ENCODE assay signal across 20 cellular contexts in the genomic region with DNA sequence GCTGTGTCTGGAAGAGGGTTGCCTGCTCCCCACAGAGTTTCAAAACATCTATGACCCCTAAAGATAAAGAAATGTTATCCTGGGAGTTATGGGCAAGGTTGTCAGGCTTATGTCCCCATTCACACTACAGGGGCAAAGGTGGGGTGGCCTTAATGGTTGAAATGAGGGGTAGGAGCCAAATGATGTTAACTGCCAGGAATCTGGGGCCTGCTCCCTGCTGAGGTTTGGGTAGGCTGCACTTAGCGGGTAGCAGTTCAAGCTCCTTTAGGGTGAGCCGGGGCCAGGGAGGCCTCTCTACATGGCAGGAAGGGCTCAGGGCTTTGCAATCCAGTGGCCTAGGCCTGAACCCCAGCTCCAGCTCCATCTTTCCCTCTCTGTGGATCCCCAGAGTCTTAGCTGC. TPM values are rescaled to one million over a fixed set of nuclear protein-coding genes. Genes with fewer than 3 reads are reported as not detected.
DNase-seq lines count a peak whose midpoint lies in the region; ATAC-seq, FAIRE-seq and TF ChIP-seq lines count a peak whose summit lies in the region.
"Had no signal": no experiment of that assay in that cellular context is flagged by ENCODE, and none has a peak within 500 bp of the region (broad histone marks: within the 10 kb centered on the region; RNA-seq: fewer than 3 reads in every experiment).

No MANE protein-coding gene starts in this region.

- H3K4me2 ChIP-seq in osteoblast (ENCODE audit: insufficient read depth, low read length) = no peak overlapping the region
- no peak overlapping the region for H3K4me2 ChIP-seq in HepG2 (ENCODE audit: low read depth, low read length)

- peak overlapping the region; percentile 89 for H3K4me3 Mint-ChIP-seq in glutamatergic neuron (ENCODE audit: unreplicated experiment)

- H3K36me3 ChIP-seq in left ventricle myocardium inferior (no peaks in the 10 kb centered on the region), osteoblast (ENCODE audit: insufficient read depth, low read length) (no peaks in the 10 kb centered on the region), HepG2 (replicated peaks in 1 of 2; ENCODE audit: control insufficient read depth in 1 of 2, insufficient read depth in 2 of 2, low read length in 2 of 2) (no peaks in the 10 kb centered on the region)

- H3K4me1 Mint-ChIP-seq in glutamatergic neuron (ENCODE audit: low read depth, unreplicated experiment) = peaks cover 22% of the 10 kb centered on the region

- H3K4me3 ChIP-seq in left ventricle myocardium inferior = peak overlapping the region; percentile 73
- H3K4me3 ChIP-seq in osteoblast (ENCODE audit: insufficient read depth, low read length) = no peak overlapping the region
- no peak overlapping the region for H3K4me3 ChIP-seq in HepG2 (replicated peaks in 1 of 3; ENCODE audit: insufficient read depth in 1 of 3, low read depth in 2 of 3, low read length in 3 of 3)
- H3K4me3 ChIP-seq: GM23338, K562 had no signal

- no peak overlapping the region for H3K27ac Mint-ChIP-seq in glutamatergic neuron (ENCODE audit: unreplicated experiment)
- H3K27ac Mint-ChIP-seq: CD8-positive, alpha-beta memory T cell; GM23338 had no signal

- no peaks in the 10 kb centered on the region for H3K9me3 ChIP-seq in left ventricle myocardium inferior (replicated peaks)
- no peaks in the 10 kb centered on the region for H3K9me3 ChIP-seq in osteoblast (ENCODE audit: low read depth, low read length)
- no peaks in the 10 kb centered on the region for H3K9me3 ChIP-seq in HepG2 (ENCODE audit: low read length)

- no peak overlapping the region for H3K9ac ChIP-seq in HepG2 (ENCODE audit: insufficient read depth, low read depth, low read length)

- no peak for FAIRE-seq in HepG2 (lab: Jason Lieb, UNC)
- FAIRE-seq: D721Med, GM12891, K562 had no signal

- H4K20me1 ChIP-seq in osteoblast (ENCODE audit: insufficient read depth, low read length) (peaks cover 20% of the 10 kb centered on the region), HepG2 (ENCODE audit: insufficient read depth, low read length) (peaks cover 10% of the 10 kb centered on the region)

- POLR2A ChIA-PET in HepG2 (lab: Yijun Ruan, JAX) = no interaction called here

- peaks cover 5% of the 10 kb centered on the region for H3K27me3 Mint-ChIP-seq in glutamatergic neuron (ENCODE audit: unreplicated experiment)

- H3K9me3 Mint-ChIP-seq in glutamatergic neuron (ENCODE audit: unreplicated experiment) = peaks cover 13% of the 10 kb centered on the region
- H3K9me3 Mint-ChIP-seq: CD8-positive, alpha-beta memory T cell; GM23338 had no signal

- TF ChIP-seq POLR2A in HepG2 (IDR thresholded peaks at IDR 0.05; ENCODE audit: insufficient read depth in 1 of 2, low read depth in 2 of 2, low read length in 2 of 2) = no peak

- H3K36me3 Mint-ChIP-seq in glutamatergic neuron (ENCODE audit: unreplicated experiment) = no peaks in the 10 kb centered on the region
- H3K36me3 Mint-ChIP-seq: CD8-positive, alpha-beta memory T cell had no signal

- peaks cover 11% of the 10 kb centered on the region for H3K27me3 ChIP-seq in left ventricle myocardium inferior (ENCODE audit: low read depth)
- H3K27me3 ChIP-seq in osteoblast (ENCODE audit: insufficient read depth, low read length) = no peaks in the 10 kb centered on the region
- H3K27me3 ChIP-seq in HepG2 (ENCODE audit: control insufficient read depth in 1 of 2, insufficient read depth in 2 of 2, low read length in 2 of 2) = peaks cover 0 to 23% of the 10 kb centered on the region in 2 experiments; a peak in 4 of 5 replicates

- H3K4me1 ChIP-seq in left ventricle myocardium inferior (peaks cover 89% of the 10 kb centered on the region), osteoblast (ENCODE audit: insufficient read depth, low read length) (peaks cover 15% of the 10 kb centered on the region), HepG2 (ENCODE audit: insufficient read depth, low read length) (peaks cover 11% of the 10 kb centered on the region)

- H2AFZ ChIP-seq in osteoblast (ENCODE audit: low read length) = no peak overlapping the region
- no peak overlapping the region for H2AFZ ChIP-seq in HepG2 (ENCODE audit: low read length)
- H2AFZ ChIP-seq: GM23338 had no signal

- in situ Hi-C loops in HepG2 (cut with HindIII; ENCODE audit: extremely low pct_ligation_motif_present, low pct_unique_long_range_greater_than_20kb) = loop anchor here (10.0 kb wide), 1 partner anchor 172 kb away; no protein-coding TSS in a partner anchor

- no peak for TF ChIP-seq RAD21 in HepG2 (CRISPR knock-in tag; IDR thresholded peaks at IDR 0.05)

- BruUV-seq in HepG2 (replicated peaks; lab: Mats Ljungman, UMichigan) = no TSS peak

- no peak for DNase-seq in left ventricle myocardium inferior
- DNase-seq in left ventricle myocardium superior = no peak
- no peak for DNase-seq in glutamatergic neuron
- DNase-seq in osteoblast (ENCODE audit: insufficient read length, low spot score, missing footprints) = peak; percentile 65
- DNase-seq in HepG2 (ENCODE audit: low spot score) = no peak
- DNase-seq in T-helper 2 cell = no peak
- no peak for DNase-seq in T1000 (lab: John Stamatoyannopoulos, UW)
- DNase-seq: C1 segment of cervical spinal cord; CD8-positive, alpha-beta memory T cell; NCI-H1105; NCI-H1694; NCI-H774; OCI-M1; SHP77 treated with DMSO at 0.1 percent for 48 hours had no signal

- ATAC-seq in left ventricle myocardium superior (no peak), HepG2 (no peak)
- ATAC-seq: GM23338, HCT116, K562 had no signal

- H3K79me2 ChIP-seq in osteoblast (ENCODE audit: insufficient read depth, low read length) = no peaks in the 10 kb centered on the region
- H3K79me2 ChIP-seq in HepG2 (ENCODE audit: insufficient read depth, low read length) = no peaks in the 10 kb centered on the region

- 54% methylated on average over 2 of the region's 2 CpGs for WGBS in HepG2 (ENCODE audit: low lambda C conversion rate)

- TF ChIP-seq EP300 in HepG2 (IDR thresholded peaks at IDR 0.05; ENCODE audit: low read depth in 2 of 2, low read length in 2 of 2) (no peak), HepG2 (CRISPR knock-in tag; IDR thresholded peaks at IDR 0.05; ENCODE audit: borderline replicate concordance) (no peak)

- peak overlapping the region; percentile 89 for H3K27ac ChIP-seq in left ventricle myocardium inferior (replicated peaks)
- no peak overlapping the region for H3K27ac ChIP-seq in osteoblast (ENCODE audit: low read depth, low read length)
- H3K27ac ChIP-seq in HepG2 (ENCODE audit: extremely low read length, insufficient read depth, low read length) = no peak overlapping the region

- TF ChIP-seq CTCF in left ventricle myocardium inferior (IDR thresholded peaks at IDR 0.05; ENCODE audit: borderline replicate concordance) = no peak
- TF ChIP-seq CTCF in glutamatergic neuron (IDR thresholded peaks at IDR 0.05; ENCODE audit: partially characterized antibody, unreplicated experiment) = no peak
- TF ChIP-seq CTCF in osteoblast (IDR thresholded peaks at IDR 0.05; ENCODE audit: extremely low read depth, low read depth, low read length) = no peak
- TF ChIP-seq CTCF in HepG2 (CRISPR knock-in tag; IDR thresholded peaks at IDR 0.05) = no peak

- CTCF ChIA-PET in HepG2 (lab: Yijun Ruan, JAX; ENCODE audit: low intra/inter-chr PET ratio, low total read pairs) = no interaction called here

- intact Hi-C loops in left ventricle myocardium inferior (cut with micrococcal nuclease) (no loop called here), left ventricle myocardium superior (cut with micrococcal nuclease) (no loop called here), HepG2 (cut with micrococcal nuclease; ENCODE audit: unreplicated experiment) (no loop called here)

RNA-seq across cellular contexts. Expression of a gene that starts 3.0 kb away (rescaled TPM):
- total RNA-seq in left ventricle myocardium inferior (30.4 TPM), left ventricle myocardium superior (18.5 TPM), glutamatergic neuron (ENCODE audit: unreplicated experiment) (26.3 TPM), osteoblast (under 0.01 and 0.29 TPM in 2 replicates), HepG2 (2016; rRNA removed; fragmentation: Illumina TruSeq; extraction: Trizol) (not detected in 2 replicates)
- total RNA-seq in HepG2 (2016; cell fraction: cytosol; rRNA removed; fragmentation: Illumina TruSeq; extraction: Trizol; ENCODE audit: low read depth) = not detected in 2 replicates
- not detected in 2 replicates for total RNA-seq in HepG2 (2016; cell fraction: insoluble cytoplasmic fraction; rRNA removed; fragmentation: Illumina TruSeq; extraction: Trizol)
- total RNA-seq in HepG2 (2016; cell fraction: membrane; rRNA removed; fragmentation: Illumina TruSeq; extraction: Trizol) = not detected in 2 replicates
- total RNA-seq in HepG2 (2016; cell fraction: nucleus; rRNA removed; fragmentation: Illumina TruSeq; extraction: Trizol) = not detected in 2 replicates
- polyA plus RNA-seq in HepG2 (2011; rRNA removed) = 0.04 TPM in 1 of 2 replicates, not detected in the other
- not detected in 2 replicates for polyA plus RNA-seq in HepG2 (2011; cell fraction: cytosol; rRNA removed)
- polyA plus RNA-seq in HepG2 (2011; cell fraction: nucleus; rRNA removed) = 0.05 and 0.24 TPM in 2 replicates
- 0.08 TPM in 1 of 2 replicates, not detected in the other for polyA plus RNA-seq in HepG2 (2012)
- polyA plus RNA-seq in HepG2 (2016; cell fraction: cytosol; fragmentation: Illumina TruSeq; extraction: Trizol; ENCODE audit: low read depth) = 0.06 TPM in 1 of 2 replicates, not detected in the other
- polyA plus RNA-seq in HepG2 (2016; cell fraction: insoluble cytoplasmic fraction; fragmentation: Illumina TruSeq; extraction: Trizol; ENCODE audit: low read depth) = not detected in 2 replicates
- 0.09 TPM in 1 of 2 replicates, not detected in the other for polyA plus RNA-seq in HepG2 (2016; cell fraction: membrane; fragmentation: Illumina TruSeq; extraction: Trizol; ENCODE audit: low read depth)
- not detected in 2 replicates for polyA plus RNA-seq in HepG2 (2016; cell fraction: nucleus; fragmentation: Illumina TruSeq; extraction: Trizol; ENCODE audit: insufficient read depth, low read depth)
- not detected in 2 replicates for polyA minus RNA-seq in HepG2 (2011; rRNA and poly(A)+ RNA removed; ENCODE audit: low replicate concordance)
- not detected in 2 replicates for polyA minus RNA-seq in HepG2 (2011; cell fraction: cytosol; rRNA and poly(A)+ RNA removed)
- not detected in 2 replicates for polyA minus RNA-seq in HepG2 (2011; cell fraction: nucleus; rRNA and poly(A)+ RNA removed)
- total RNA-seq: NCI-H460 had no signal
- polyA plus RNA-seq: CD8-positive, alpha-beta memory T cell had no signal

RNA-seq across cellular contexts. Expression of a gene that starts 34.8 kb away (rescaled TPM):
- 389 TPM for total RNA-seq in left ventricle myocardium inferior
- 420 TPM for total RNA-seq in left ventricle myocardium superior
- total RNA-seq in glutamatergic neuron (ENCODE audit: unreplicated experiment) = 600 TPM
- 1,126 and 1,271 TPM in 2 replicates for total RNA-seq in osteoblast
- total RNA-seq in HepG2 (2016; rRNA removed; fragmentation: Illumina TruSeq; extraction: Trizol) = 3,353 and 5,553 TPM in 2 replicates
- total RNA-seq in HepG2 (2016; cell fraction: cytosol; rRNA removed; fragmentation: Illumina TruSeq; extraction: Trizol; ENCODE audit: low read depth) = 762 and 941 TPM in 2 replicates
- total RNA-seq in HepG2 (2016; cell fraction: insoluble cytoplasmic fraction; rRNA removed; fragmentation: Illumina TruSeq; extraction: Trizol) = 3,423 and 5,528 TPM in 2 replicates
- 1,613 and 2,053 TPM in 2 replicates for total RNA-seq in HepG2 (2016; cell fraction: membrane; rRNA removed; fragmentation: Illumina TruSeq; extraction: Trizol)
- 1,233 and 1,301 TPM in 2 replicates for total RNA-seq in HepG2 (2016; cell fraction: nucleus; rRNA removed; fragmentation: Illumina TruSeq; extraction: Trizol)
- polyA plus RNA-seq in HepG2 (2011; rRNA removed) = 1,684 and 2,047 TPM in 2 replicates
- polyA plus RNA-seq in HepG2 (2011; cell fraction: cytosol; rRNA removed) = 2,726 and 4,334 TPM in 2 replicates
- 901 and 998 TPM in 2 replicates for polyA plus RNA-seq in HepG2 (2011; cell fraction: nucleus; rRNA removed)
- polyA plus RNA-seq in HepG2 (2012) = 3,095 and 3,791 TPM in 2 replicates
- 990 and 1,054 TPM in 2 replicates for polyA plus RNA-seq in HepG2 (2016; cell fraction: cytosol; fragmentation: Illumina TruSeq; extraction: Trizol; ENCODE audit: low read depth)
- 5,889 and 6,211 TPM in 2 replicates for polyA plus RNA-seq in HepG2 (2016; cell fraction: insoluble cytoplasmic fraction; fragmentation: Illumina TruSeq; extraction: Trizol; ENCODE audit: low read depth)
- polyA plus RNA-seq in HepG2 (2016; cell fraction: membrane; fragmentation: Illumina TruSeq; extraction: Trizol; ENCODE audit: low read depth) = 1,669 and 1,931 TPM in 2 replicates
- 1,818 and 1,822 TPM in 2 replicates for polyA plus RNA-seq in HepG2 (2016; cell fraction: nucleus; fragmentation: Illumina TruSeq; extraction: Trizol; ENCODE audit: insufficient read depth, low read depth)
- polyA minus RNA-seq in HepG2 (2011; rRNA and poly(A)+ RNA removed; ENCODE audit: low replicate concordance) = 1,398 and 1,793 TPM in 2 replicates
- polyA minus RNA-seq in HepG2 (2011; cell fraction: cytosol; rRNA and poly(A)+ RNA removed) = 3,161 and 4,136 TPM in 2 replicates
- polyA minus RNA-seq in HepG2 (2011; cell fraction: nucleus; rRNA and poly(A)+ RNA removed) = 529 and 590 TPM in 2 replicates

Comparison
In these comparisons a context has a peak if more than half of its experiments do, and no peak if none do; other contexts are left out.
1. RNA of a gene that starts 3.0 kb away (total RNA-seq): 30.4 TPM in left ventricle myocardium inferior (single experiment), 26.3 TPM in glutamatergic neuron (single experiment) and 18.5 TPM in left ventricle myocardium superior (single experiment); not detected in HepG2 and under 0.01 to 0.29 TPM in osteoblast; every median in the first group is over 10 times any median in the second.